ENCODE assay signal across 27 cellular contexts in genomic region chr20:17856837-17857605, GRCh38.
DNase-seq lines count a peak whose midpoint lies in the region; ATAC-seq and TF ChIP-seq lines count a peak whose summit lies in the region.
"Had no signal": no experiment of that assay in that cellular context is flagged by ENCODE, and none has a peak within 500 bp of the region (broad histone marks: within the 10 kb centered on the region; RNA-seq: fewer than 3 reads in every experiment).

No MANE protein-coding gene starts in this region.

- H3K4me1 ChIP-seq in prostate gland (replicated peaks) (peaks cover 4% of the 10 kb centered on the region), ovary (ENCODE audit: insufficient read depth) (peaks cover 9% of the 10 kb centered on the region)

- intact Hi-C loops in CD14-positive monocyte (cut with micrococcal nuclease) (no loop called here), prostate gland (cut with DNase I) (no loop called here), ovary (cut with DNase I) (no loop called here)

- no peak overlapping the region; the same call in 1 of the 2 replicates for H3K4me3 ChIP-seq in GM12865 (ENCODE audit: low read depth, low read length)
- H3K4me3 ChIP-seq in prostate gland: no peak overlapping the region
- no peak overlapping the region for H3K4me3 ChIP-seq in ovary
- H3K4me3 ChIP-seq: smooth muscle cell, tibial artery had no signal

- H3K9me3 ChIP-seq in T-helper 17 cell (ENCODE audit: control insufficient read depth, low read length, poor library complexity, severe bottlenecking): no peaks in the 10 kb centered on the region
- no peaks in the 10 kb centered on the region for H3K9me3 ChIP-seq in prostate gland
- H3K9me3 ChIP-seq in ovary: no peaks in the 10 kb centered on the region
- H3K9me3 ChIP-seq: tibial artery had no signal

- no peak for TF ChIP-seq POLR2A in prostate gland (IDR thresholded peaks at IDR 0.05)
- TF ChIP-seq POLR2A in ovary (IDR thresholded peaks at IDR 0.05): no peak

- peaks cover 0 to 4% (median 0%) of the 10 kb centered on the region in 7 donors for H3K9me3 Mint-ChIP-seq in CD14-positive monocyte
- H3K9me3 Mint-ChIP-seq: activated naive CD8-positive, alpha-beta T cell treated with anti-CD3 and anti-CD28 coated beads, Interleukin-2, amount 50 U/mL, for 24 hours; WTC11 had no signal

- H3K27ac Mint-ChIP-seq in CD14-positive monocyte (no peak overlapping the region), T-helper 17 cell (peak overlapping the region; percentile 68)
- H3K27ac Mint-ChIP-seq: activated naive CD8-positive, alpha-beta T cell treated with anti-CD3 and anti-CD28 coated beads, Interleukin-2, amount 50 U/mL, for 24 hours; WTC11 had no signal

- DNase-seq in CD14-positive monocyte (ENCODE audit: low spot score): peak; percentile 12
- peak; percentile 27 for DNase-seq in GM12865 (ENCODE audit: low read depth)
- DNase-seq in T-helper 17 cell: no peak
- DNase-seq in prostate gland (ENCODE audit: low spot score): no peak
- no peak for DNase-seq in UCSD-AML1 (lab: John Stamatoyannopoulos, UW; ENCODE audit: unreplicated experiment)
- DNase-seq in ovary: no peak
- DNase-seq in NCI-H524 treated with DMSO at 0.1 percent for 48 hours (lab: John Stamatoyannopoulos, UW): no peak
- DNase-seq: activated CD4-positive, alpha-beta T cell treated with anti-CD3 and anti-CD28 coated beads, Interleukin-2, amount 50 U/mL, for 48 hours; activated effector memory CD4-positive, alpha-beta T cell treated with anti-CD3 and anti-CD28 coated beads, Interleukin-2, amount 50 U/mL, for 16 hours; activated naive CD8-positive, alpha-beta T cell treated with anti-CD3 and anti-CD28 coated beads, Interleukin-2, amount 50 U/mL, for 24 hours; DMS53; effector CD8-positive, alpha-beta T cell; erythroblast; GF-D8; head of caudate nucleus; mesendoderm; naive thymus-derived CD4-positive, alpha-beta T cell; NCI-H1092 treated with DMSO at 0.1 percent for 48 hours; NCI-H1930; NCI-H226; NCI-H774; nucleus accumbens; stimulated activated naive CD4-positive, alpha-beta T cell; T-helper 9 cell had no signal

- no peak for ATAC-seq in T-helper 17 cell
- ATAC-seq: WTC11 had no signal

- H3K4me1 Mint-ChIP-seq in CD14-positive monocyte: peaks cover 11% of the 10 kb centered on the region
- H3K4me1 Mint-ChIP-seq in T-helper 17 cell: peaks cover 35% of the 10 kb centered on the region

- no peak overlapping the region for H3K4me3 Mint-ChIP-seq in CD14-positive monocyte
- H3K4me3 Mint-ChIP-seq in T-helper 17 cell: no peak overlapping the region
- H3K4me3 Mint-ChIP-seq: activated naive CD8-positive, alpha-beta T cell treated with anti-CD3 and anti-CD28 coated beads, Interleukin-2, amount 50 U/mL, for 24 hours; WTC11 had no signal

- H3K36me3 Mint-ChIP-seq in CD14-positive monocyte (no peaks in the 10 kb centered on the region), T-helper 17 cell (ENCODE audit: low read depth) (peaks cover 2% of the 10 kb centered on the region)
- H3K36me3 Mint-ChIP-seq: naive thymus-derived CD4-positive, alpha-beta T cell; WTC11 had no signal

- peaks cover 2 to 10% (median 6%) of the 10 kb centered on the region in 3 donors for H3K27me3 Mint-ChIP-seq in CD14-positive monocyte (ENCODE audit: low read depth in 3 of 3)
- H3K27me3 Mint-ChIP-seq in T-helper 17 cell: peaks cover 25% of the 10 kb centered on the region

- no peak for TF ChIP-seq EP300 in ovary (IDR thresholded peaks at IDR 0.05)

- H3K27ac ChIP-seq in prostate gland (peak overlapping the region; percentile 71 to 78), ovary (no peak overlapping the region)
- H3K27ac ChIP-seq: tibial artery had no signal

- H3K27me3 ChIP-seq in prostate gland (replicated peaks; ENCODE audit: insufficient read depth) (no peaks in the 10 kb centered on the region), ovary (no peaks in the 10 kb centered on the region)
- H3K27me3 ChIP-seq: tibial artery had no signal

- no peaks in the 10 kb centered on the region for H3K36me3 ChIP-seq in prostate gland
- H3K36me3 ChIP-seq in ovary: no peaks in the 10 kb centered on the region
- H3K36me3 ChIP-seq: tibial artery had no signal

- no peak for TF ChIP-seq CTCF in CD14-positive monocyte (IDR thresholded peaks at IDR 0.05)
- no peak for TF ChIP-seq CTCF in GM12865 (IDR thresholded peaks at IDR 0.05; ENCODE audit: insufficient read depth, low read depth, low read length, missing control alignments)
- no peak for TF ChIP-seq CTCF in prostate gland (IDR thresholded peaks at IDR 0.05)
- TF ChIP-seq CTCF in ovary (IDR thresholded peaks at IDR 0.05): no peak

- WGBS in prostate gland: 93% methylated on average over 5 of the region's 5 CpGs
- WGBS in ovary, 3 donors: 93 to 96% (median 94%) methylated on average over 5 of the region's 5 CpGs

Comparison
In these comparisons a context has a peak if more than half of its experiments do, and no peak if none do; other contexts are left out.
1. DNase-seq: peak in CD14-positive monocyte (single experiment) and GM12865 (single experiment); none in T-helper 17 cell (0 of 3), prostate gland (single experiment), UCSD-AML1 (single experiment), ovary (0 of 5) and NCI-H524 treated with DMSO at 0.1 percent for 48 hours (single experiment).
2. H3K27ac ChIP-seq: peak in prostate gland (2 of 2); none in ovary (0 of 2).